ENCODE assay signal across 33 cellular contexts in genomic region chr3:120983841-120984240, GRCh38.
A peak's percentile ranks its signal among the peaks of the same experiment; 100 is the strongest.
DNase-seq lines count a peak whose midpoint lies in the region; ATAC-seq and TF ChIP-seq lines count a peak whose summit lies in the region.
"Had no signal": no experiment of that assay in that cellular context is flagged by ENCODE, and none has a peak within 500 bp of the region (broad histone marks: within the 10 kb centered on the region; RNA-seq: fewer than 3 reads in every experiment).

No MANE protein-coding gene starts in this region.

- peaks cover 9 to 12% of the 10 kb centered on the region in 2 experiments for H3K4me1 Mint-ChIP-seq in H9
- H3K4me1 Mint-ChIP-seq in WTC11, result peaks cover 10% of the 10 kb centered on the region
- H3K4me1 Mint-ChIP-seq: activated T-helper 17 cell treated with anti-CD3 and anti-CD28 coated beads, Interleukin-2, amount 50 U/mL, for 72 hours; B cell; naive B cell had no signal

- no peak overlapping the region for H2BK12ac ChIP-seq in H9 (ENCODE audit: insufficient read length, low read depth, low read length)

- peak overlapping the region in 2 of 3 experiments; percentile 30 to 81; a peak in 2 of 7 replicates for H3K27ac Mint-ChIP-seq in H9
- H3K27ac Mint-ChIP-seq in WTC11, result peak overlapping the region; percentile 28; the same call in 1 of the 2 replicates
- H3K27ac Mint-ChIP-seq: activated CD8-positive, alpha-beta T cell treated with anti-CD3 and anti-CD28 coated beads for 36 hours; activated T-helper 17 cell treated with anti-CD3 and anti-CD28 coated beads, Interleukin-2, amount 50 U/mL, for 72 hours; B cell; effector memory CD8-positive, alpha-beta T cell had no signal

- no peak overlapping the region for H4K8ac ChIP-seq in H9 (replicated peaks; ENCODE audit: insufficient read length, low read depth, low read length)

- peaks cover 18 to 35% (median 21%) of the 10 kb centered on the region in 3 experiments for H3K36me3 Mint-ChIP-seq in H9 (ENCODE audit: insufficient read depth in 1 of 3, low read depth in 3 of 3)
- H3K36me3 Mint-ChIP-seq in WTC11, result peaks cover 21% of the 10 kb centered on the region

- TF ChIP-seq CTCF in H9 (conservative IDR thresholded peaks at IDR 0.05), result no peak
- TF ChIP-seq CTCF in WTC11 (IDR thresholded peaks at IDR 0.05), result no peak

- H4K91ac ChIP-seq in H9 (ENCODE audit: insufficient read length, low read depth, low read length), result no peak overlapping the region

- H4K5ac ChIP-seq in H9 (ENCODE audit: insufficient read length, low read depth, low read length), result no peak overlapping the region

- no peaks in the 10 kb centered on the region; the same call in 1 of the 2 replicates for H3K27me3 Mint-ChIP-seq in H9 (ENCODE audit: low read depth)
- no peaks in the 10 kb centered on the region; the same call in 1 of the 2 replicates for H3K27me3 Mint-ChIP-seq in WTC11 (ENCODE audit: low read depth)
- H3K27me3 Mint-ChIP-seq: activated CD8-positive, alpha-beta T cell treated with anti-CD3 and anti-CD28 coated beads for 36 hours; activated T-helper 17 cell treated with anti-CD3 and anti-CD28 coated beads, Interleukin-2, amount 50 U/mL, for 72 hours; B cell; effector memory CD8-positive, alpha-beta T cell; naive B cell had no signal

- peaks cover 0 to 11% (median 7%) of the 10 kb centered on the region in 10 experiments; a peak in 7 of 20 replicates for H3K4me1 ChIP-seq in BLaER1 treated with 17β-estradiol and CSF1 and Interleukin-3, amounts not matched to agents 10 nM and 100 nM
- H3K4me1 ChIP-seq in H9 (ENCODE audit: insufficient read depth, low read length) (no peaks in the 10 kb centered on the region), iPS DF 6.9 (ENCODE audit: control insufficient read depth, insufficient read depth, low read length) (no peaks in the 10 kb centered on the region)
- H3K4me1 ChIP-seq: A549, colonic mucosa, esophagus muscularis mucosa, left ventricle myocardium inferior, vagina had no signal

- POLR2A ChIA-PET in WTC11 (lab: Charles Lee), result no interaction called here

- no peak overlapping the region for H2AK5ac ChIP-seq in H9 (ENCODE audit: insufficient read length, low read length)

- H3K36me3 ChIP-seq in BLaER1 treated with 17β-estradiol and CSF1 and Interleukin-3, amounts not matched to agents 10 nM and 100 nM, result peaks cover 0 to 15% (median 5%) of the 10 kb centered on the region in 11 experiments; a peak in 6 of 22 replicates
- H3K36me3 ChIP-seq in iPS DF 6.9 (ENCODE audit: control insufficient read depth, insufficient read depth, low read length), result no peaks in the 10 kb centered on the region
- H3K36me3 ChIP-seq: cardiac muscle cell, colonic mucosa, esophagus muscularis mucosa, left ventricle myocardium inferior, thoracic aorta, vagina had no signal

- no peak overlapping the region for H2BK20ac ChIP-seq in H9 (ENCODE audit: low read depth, low read length, poor library complexity, severe bottlenecking)

- H3K9me3 Mint-ChIP-seq in H9, result peaks cover 26 to 30% of the 10 kb centered on the region in 2 experiments
- H3K9me3 Mint-ChIP-seq in WTC11, result peaks cover 24% of the 10 kb centered on the region

- no peak overlapping the region for H2BK120ac ChIP-seq in H9 (ENCODE audit: low read depth, low read length, poor library complexity, severe bottlenecking)

- no peak overlapping the region for H3K4me3 ChIP-seq in BLaER1 treated with 17β-estradiol and CSF1 and Interleukin-3, amounts not matched to agents 10 nM and 100 nM
- H3K4me3 ChIP-seq in iPS DF 6.9 (ENCODE audit: low read length), result no peak overlapping the region
- H3K4me3 ChIP-seq: A549, cardiac muscle cell, colonic mucosa, esophagus muscularis mucosa, left ventricle myocardium inferior, thoracic aorta, vagina had no signal

- no peak overlapping the region for H3K18ac ChIP-seq in H9 (ENCODE audit: insufficient read length, low read depth, low read length)

- no peak overlapping the region for H3K23ac ChIP-seq in H9 (ENCODE audit: insufficient read length, low read depth, low read length)

- H3K56ac ChIP-seq in H9 (ENCODE audit: insufficient read length, low read depth, low read length), result no peak overlapping the region

- CTCF ChIA-PET in WTC11 (lab: Charles Lee), result no interaction called here

- no CpG with 5 or more reads among the region's 2 CpGs for WGBS in H9 (ENCODE audit: extremely low coverage, insufficient read length, low lambda C conversion rate)
- WGBS in iPS DF 6.9 (ENCODE audit: insufficient coverage, insufficient read length), result no CpG with 5 or more reads among the region's 2 CpGs

- no peak overlapping the region for H3K9ac ChIP-seq in BLaER1 treated with 17β-estradiol and CSF1 and Interleukin-3, amounts not matched to agents 10 nM and 100 nM
- H3K9ac ChIP-seq in H9 (ENCODE audit: extremely low read depth, insufficient read length, low read length), result no peak overlapping the region
- H3K9ac ChIP-seq: KMS-11, SK-N-SH had no signal

- no peaks in the 10 kb centered on the region for H3K79me1 ChIP-seq in H9 (ENCODE audit: insufficient read depth, low read depth, low read length, poor library complexity, severe bottlenecking)

- H2AFZ ChIP-seq in H9 (ENCODE audit: low read length), result no peak overlapping the region

- DNase-seq in H9 (peak; percentile 36), WTC11 (ENCODE audit: low spot score) (no peak), iPS DF 6.9 (ENCODE audit: low read depth, low spot score) (peak; percentile 5), NOMO-1 (lab: John Stamatoyannopoulos, UW; ENCODE audit: unreplicated experiment in 2 of 2) (no peak), mucosa of gallbladder (ENCODE audit: low spot score) (no peak), pons (ENCODE audit: low spot score) (no peak)
- no peak for DNase-seq in stimulated activated CD4-positive, alpha-beta T cell treated with anti-CD3 and anti-CD28 coated beads, Interleukin-4, amount 100 ng/mL, for 24 hours
- DNase-seq: activated CD8-positive, alpha-beta T cell treated with anti-CD3 and anti-CD28 coated beads for 36 hours; activated naive CD4-positive, alpha-beta T cell treated with anti-CD3 and anti-CD28 coated beads, Interleukin-2, amount 50 U/mL, for 16 hours; amygdala; colonic mucosa; effector memory CD8-positive, alpha-beta T cell; foreskin melanocyte; GF-D8; HCEC 1CT; islet precursor cell; left ventricle myocardium inferior; naive B cell; NCI-H1417 treated with DMSO at 0.1 percent for 48 hours; NCI-H526 treated with DMSO at 0.1 percent for 48 hours; RPMI8226; stimulated activated naive CD8-positive, alpha-beta T cell treated with anti-CD3 and anti-CD28 coated beads, Interleukin-15, Interleukin-2, amounts not matched to agents 100 U/mL and 50 U/mL, for 24 hours; T-helper 2 cell had no signal

- H3K4me3 Mint-ChIP-seq in H9 (no peak overlapping the region), WTC11 (no peak overlapping the region)
- H3K4me3 Mint-ChIP-seq: activated CD8-positive, alpha-beta T cell treated with anti-CD3 and anti-CD28 coated beads for 36 hours; activated T-helper 17 cell treated with anti-CD3 and anti-CD28 coated beads, Interleukin-2, amount 50 U/mL, for 72 hours; B cell; effector memory CD8-positive, alpha-beta T cell; naive B cell had no signal

- no peaks in the 10 kb centered on the region for H3K27me3 ChIP-seq in BLaER1 treated with 17β-estradiol and CSF1 and Interleukin-3, amounts not matched to agents 10 nM and 100 nM
- no peaks in the 10 kb centered on the region for H3K27me3 ChIP-seq in H9 (ENCODE audit: insufficient read depth, low read length)
- H3K27me3 ChIP-seq in iPS DF 6.9 (ENCODE audit: control insufficient read depth, insufficient read depth, low read length), result no peaks in the 10 kb centered on the region
- H3K27me3 ChIP-seq: cardiac muscle cell, colonic mucosa, esophagus muscularis mucosa, vagina had no signal

- H3K4ac ChIP-seq in H9 (ENCODE audit: low read depth, low read length), result no peak overlapping the region

- H2BK15ac ChIP-seq in H9 (ENCODE audit: low read depth, low read length), result no peak overlapping the region

- H3K4me2 ChIP-seq in BLaER1 treated with 17β-estradiol and CSF1 and Interleukin-3, amounts not matched to agents 10 nM and 100 nM, result peak overlapping the region in 6 of 11 experiments; percentile 1 to 15 (median 4); a peak in 1 of 22 replicates
- no peak overlapping the region for H3K4me2 ChIP-seq in H9 (ENCODE audit: insufficient read depth, insufficient read length, low read length)
- H3K4me2 ChIP-seq: A549, KMS-11, SK-N-SH had no signal

- no peak overlapping the region for H3K14ac ChIP-seq in H9 (ENCODE audit: insufficient read depth, low read length)

- ATAC-seq in WTC11, result peak; percentile 77
- ATAC-seq: A549; activated CD8-positive, alpha-beta T cell treated with anti-CD3 and anti-CD28 coated beads for 36 hours; activated T-helper 17 cell treated with anti-CD3 and anti-CD28 coated beads, Interleukin-2, amount 50 U/mL, for 72 hours; effector memory CD8-positive, alpha-beta T cell; stimulated activated naive CD8-positive, alpha-beta T cell treated with anti-CD3 and anti-CD28 coated beads, Interleukin-15, Interleukin-2, amounts not matched to agents 100 U/mL and 50 U/mL, for 24 hours had no signal

- H2BK5ac ChIP-seq in H9 (ENCODE audit: insufficient read length, low read length), result no peak overlapping the region

- peaks cover 7 to 25% (median 17%) of the 10 kb centered on the region in 11 experiments for H3K9me3 ChIP-seq in BLaER1 treated with 17β-estradiol and CSF1 and Interleukin-3, amounts not matched to agents 10 nM and 100 nM (replicated peaks in 1 of 11)
- H3K9me3 ChIP-seq in H9 (ENCODE audit: control insufficient read depth, low read depth, low read length) (no peaks in the 10 kb centered on the region), iPS DF 6.9 (ENCODE audit: control insufficient read depth, insufficient read depth, low read length) (no peaks in the 10 kb centered on the region; the same call in 1 of the 2 replicates)
- H3K9me3 ChIP-seq: A549, colonic mucosa, SK-N-SH, vagina had no signal

- no peak overlapping the region for H3K27ac ChIP-seq in BLaER1 treated with 17β-estradiol and CSF1 and Interleukin-3, amounts not matched to agents 10 nM and 100 nM
- H3K27ac ChIP-seq in H9 (ENCODE audit: insufficient read length, low read depth, low read length) (no peak overlapping the region), iPS DF 6.9 (ENCODE audit: low read length) (no peak overlapping the region)
- H3K27ac ChIP-seq: A549, cardiac muscle cell, colonic mucosa, esophagus muscularis mucosa, KMS-11, left ventricle myocardium inferior, thoracic aorta, vagina had no signal

- H3T11ph ChIP-seq in H9 (ENCODE audit: low read length), result no peak overlapping the region

- no peaks in the 10 kb centered on the region for H3K23me2 ChIP-seq in H9 (ENCODE audit: insufficient read length, low read depth, low read length, poor library complexity, severe bottlenecking)

- no peaks in the 10 kb centered on the region for H3K79me2 ChIP-seq in H9 (ENCODE audit: insufficient read depth, low read length)

- peaks cover 0 to 8% (median 0%) of the 10 kb centered on the region in 11 experiments; a peak in 2 of 22 replicates for H4K20me1 ChIP-seq in BLaER1 treated with 17β-estradiol and CSF1 and Interleukin-3, amounts not matched to agents 10 nM and 100 nM
- H4K20me1 ChIP-seq in H9 (ENCODE audit: control insufficient read depth, insufficient read depth, insufficient read length), result no peaks in the 10 kb centered on the region

Comparison
In these comparisons a context has a peak if more than half of its experiments do, and no peak if none do; other contexts are left out.
1. DNase-seq: peak in H9 (single experiment) and iPS DF 6.9 (single experiment); none in WTC11 (single experiment), NOMO-1 (0 of 2), mucosa of gallbladder (single experiment), stimulated activated CD4-positive, alpha-beta T cell treated with anti-CD3 and anti-CD28 coated beads, Interleukin-4, amount 100 ng/mL, for 24 hours (single experiment) and pons (single experiment).